2 cellular contexts compared by ENCODE assay signal in the genomic region with DNA sequence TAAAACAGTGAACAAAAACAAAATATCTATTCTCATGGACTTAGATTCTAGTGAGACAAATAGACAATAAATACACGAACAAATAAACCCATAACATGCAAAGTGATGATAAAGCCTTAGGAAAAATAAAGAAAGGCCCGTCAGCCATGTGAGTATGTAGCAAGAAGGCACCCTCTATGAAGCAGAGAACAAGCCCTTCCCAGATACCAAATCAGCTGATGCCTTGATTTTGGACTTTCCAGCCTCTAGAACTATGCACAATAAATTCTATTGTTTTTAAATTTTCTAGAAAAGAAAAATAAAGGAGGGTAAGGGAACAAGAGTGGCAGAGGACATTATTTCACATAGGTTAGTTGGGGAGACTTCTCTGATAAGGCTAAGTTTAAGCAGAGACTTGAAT.
TF ChIP-seq lines count a peak whose summit lies in the region.

No MANE protein-coding gene starts in this region.

TF ChIP-seq in HCT116, 20 proteins besides CTCF, POLR2A, EP300 and RAD21:
- TF ChIP-seq EGR1 (IDR thresholded peaks at IDR 0.05; ENCODE audit: low read depth) (no peak), ELF1 (IDR thresholded peaks at IDR 0.05; ENCODE audit: borderline replicate concordance, low read depth) (no peak), POLR2AphosphoS5 (IDR thresholded peaks at IDR 0.05; ENCODE audit: low read depth, low read length) (no peak), SIN3A (IDR thresholded peaks at IDR 0.05; ENCODE audit: low read depth) (no peak), CEBPB (IDR thresholded peaks at IDR 0.05; ENCODE audit: low read depth) (no peak), ZBTB33 (IDR thresholded peaks at IDR 0.05; ENCODE audit: extremely low read depth, insufficient replicate concordance, low read length) (no peak), JUND (IDR thresholded peaks at IDR 0.05) (no peak), YY1 (IDR thresholded peaks at IDR 0.05; ENCODE audit: extremely low read depth, insufficient replicate concordance, low read depth, low read length) (no peak)

TF ChIP-seq in IMR-90, 13 proteins besides CTCF, POLR2A, EP300 and RAD21:
- TF ChIP-seq MAFK (IDR thresholded peaks at IDR 0.05; ENCODE audit: low read depth, low read length) (no peak), CEBPB (IDR thresholded peaks at IDR 0.05; ENCODE audit: low read depth, low read length) (no peak), RCOR1 (IDR thresholded peaks at IDR 0.05; ENCODE audit: insufficient replicate concordance, low read length) (no peak), MAZ (IDR thresholded peaks at IDR 0.05; ENCODE audit: borderline replicate concordance, low read depth, low read length) (no peak), RFX5 (IDR thresholded peaks at IDR 0.05; ENCODE audit: low read depth, low read length) (no peak), FOS (IDR thresholded peaks at IDR 0.05; ENCODE audit: low read depth, low read length) (no peak), BHLHE40 (IDR thresholded peaks at IDR 0.05; ENCODE audit: low read depth, low read length) (no peak), CHD1 (IDR thresholded peaks at IDR 0.05; ENCODE audit: low read depth, low read length) (no peak), MXI1 (IDR thresholded peaks at IDR 0.05; ENCODE audit: borderline replicate concordance, low read depth, low read length) (no peak), NFE2L2 (IDR thresholded peaks at IDR 0.05; ENCODE audit: low read depth, low read length) (no peak), SMC3 (IDR thresholded peaks at IDR 0.05; ENCODE audit: low read depth, low read length) (no peak), USF2 (IDR thresholded peaks at IDR 0.05; ENCODE audit: low read depth, low read length) (no peak)
- TF ChIP-seq, protein P1, sequence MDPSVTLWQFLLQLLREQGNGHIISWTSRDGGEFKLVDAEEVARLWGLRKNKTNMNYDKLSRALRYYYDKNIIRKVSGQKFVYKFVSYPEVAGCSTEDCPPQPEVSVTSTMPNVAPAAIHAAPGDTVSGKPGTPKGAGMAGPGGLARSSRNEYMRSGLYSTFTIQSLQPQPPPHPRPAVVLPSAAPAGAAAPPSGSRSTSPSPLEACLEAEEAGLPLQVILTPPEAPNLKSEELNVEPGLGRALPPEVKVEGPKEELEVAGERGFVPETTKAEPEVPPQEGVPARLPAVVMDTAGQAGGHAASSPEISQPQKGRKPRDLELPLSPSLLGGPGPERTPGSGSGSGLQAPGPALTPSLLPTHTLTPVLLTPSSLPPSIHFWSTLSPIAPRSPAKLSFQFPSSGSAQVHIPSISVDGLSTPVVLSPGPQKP (IDR thresholded peaks at IDR 0.05; ENCODE audit: borderline replicate concordance, low read depth, low read length) = no peak
TF ChIP-seq in IMR-90: peak in this region for 0.
